9 cellular contexts compared by ENCODE assay signal in the genomic region with DNA sequence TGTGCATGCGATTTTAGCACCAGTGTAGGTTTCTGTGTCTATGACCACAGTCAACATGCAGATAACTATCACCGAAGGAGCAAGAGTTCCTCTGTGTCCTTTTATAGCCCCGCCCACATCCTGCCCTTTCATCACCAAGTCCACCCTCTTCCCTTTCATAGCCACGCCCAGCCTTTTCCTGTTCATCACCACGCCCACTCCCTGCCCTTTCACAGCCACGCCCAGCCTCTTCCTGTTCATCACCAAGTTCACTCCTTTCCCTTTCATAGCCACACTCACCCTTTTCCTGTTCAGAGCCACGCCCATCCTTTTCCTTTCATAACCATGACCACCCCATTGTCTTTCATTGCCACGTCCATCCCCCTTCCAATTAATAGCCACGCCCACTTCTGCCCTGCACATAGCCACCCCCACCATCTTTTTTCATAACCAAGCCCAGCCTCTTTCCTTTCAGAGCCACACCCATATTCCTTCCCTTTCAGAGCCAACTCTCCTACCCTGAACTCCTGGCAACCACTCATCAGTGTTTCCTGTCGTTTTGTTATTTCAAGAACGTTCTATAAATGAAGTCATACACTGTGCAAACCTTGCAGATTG.
DNase-seq lines count a peak whose midpoint lies in the region; ATAC-seq and TF ChIP-seq lines count a peak whose summit lies in the region.
"Had no signal": no experiment of that assay in that cellular context is flagged by ENCODE, and none has a peak within 500 bp of the region (broad histone marks: within the 10 kb centered on the region; RNA-seq: fewer than 3 reads in every experiment).

No MANE protein-coding gene starts in this region.

- DNase-seq in NK-92 treated with Interleukin-12 subunit alpha and Interleukin-12 subunit beta, amount 100 ng/mL, for 24 hours (lab: John Stamatoyannopoulos, UW) = peak; percentile 20
- no peak for DNase-seq in NK-92 (lab: John Stamatoyannopoulos, UW; ENCODE audit: unreplicated experiment)
- no peak for DNase-seq in RWPE2 (ENCODE audit: low spot score)
- DNase-seq in activated naive CD4-positive, alpha-beta T cell treated with Interleukin-2 at 50 U/mL for 16 hours = peak; percentile 24
- DNase-seq in iPS-NIHi11 (ENCODE audit: low spot score) = peak; percentile 44
- peak; percentile 54 for DNase-seq in stimulated activated naive B cell treated with anti-CD40 and anti-IgM and Interleukin-4, amounts not matched to agents 10 μg/mL and 1 μg/mL and 100 μg/mL, for 72 hours
- DNase-seq in NCI-H524 treated with DMSO at 0.1 percent for 48 hours (lab: John Stamatoyannopoulos, UW) = no peak

- H3K9me3 ChIP-seq in RWPE2 (ENCODE audit: severe bottlenecking) = no peaks in the 10 kb centered on the region

- no peak overlapping the region for H3K27ac ChIP-seq in RWPE2 (ENCODE audit: poor library complexity, severe bottlenecking)
- H3K27ac ChIP-seq: C4-2B had no signal

- no peak overlapping the region for H3K4me3 ChIP-seq in RWPE2 (ENCODE audit: severe bottlenecking)

- H3K4me1 ChIP-seq in RWPE2 (ENCODE audit: insufficient read depth, poor library complexity, severe bottlenecking) = no peaks in the 10 kb centered on the region

- peaks cover 9% of the 10 kb centered on the region in 2 donors for H3K4me1 Mint-ChIP-seq in stimulated activated naive B cell treated with anti-CD40 and anti-IgM and Interleukin-4, amounts not matched to agents 10 μg/mL and 1 μg/mL and 100 μg/mL, for 72 hours

- H3K27me3 ChIP-seq in RWPE2 (ENCODE audit: insufficient read depth, poor library complexity, severe bottlenecking) = no peaks in the 10 kb centered on the region

- H3K36me3 ChIP-seq in RWPE2 (ENCODE audit: low read depth) = no peaks in the 10 kb centered on the region

- H3K36me3 Mint-ChIP-seq in stimulated activated naive B cell treated with anti-CD40 and anti-IgM and Interleukin-4, amounts not matched to agents 10 μg/mL and 1 μg/mL and 100 μg/mL, for 72 hours = peaks cover 3 to 6% of the 10 kb centered on the region in 2 donors

- no peaks in the 10 kb centered on the region for H3K27me3 Mint-ChIP-seq in stimulated activated naive B cell treated with anti-CD40 and anti-IgM and Interleukin-4, amounts not matched to agents 10 μg/mL and 1 μg/mL and 100 μg/mL, for 72 hours

- no peak overlapping the region for H3K27ac Mint-ChIP-seq in stimulated activated naive B cell treated with anti-CD40 and anti-IgM and Interleukin-4, amounts not matched to agents 10 μg/mL and 1 μg/mL and 100 μg/mL, for 72 hours

- H3K9me3 Mint-ChIP-seq in stimulated activated naive B cell treated with anti-CD40 and anti-IgM and Interleukin-4, amounts not matched to agents 10 μg/mL and 1 μg/mL and 100 μg/mL, for 72 hours = peaks cover 5 to 8% of the 10 kb centered on the region in 2 donors

- H3K4me3 Mint-ChIP-seq in stimulated activated naive B cell treated with anti-CD40 and anti-IgM and Interleukin-4, amounts not matched to agents 10 μg/mL and 1 μg/mL and 100 μg/mL, for 72 hours = peak overlapping the region; percentile 22 to 25

- peak; percentile 52; the same call in 2 of the 3 replicates for ATAC-seq in RWPE2 (ENCODE audit: low read depth)
- ATAC-seq in stimulated activated naive B cell treated with anti-CD40 and anti-IgM and Interleukin-4, amounts not matched to agents 10 μg/mL and 1 μg/mL and 100 μg/mL, for 72 hours (replicated peaks) = peak; percentile 80 to 94
- ATAC-seq in GM19455 (IDR thresholded peaks at IDR 0.05; ENCODE audit: unreplicated experiment) = no peak

- TF ChIP-seq CTCF in RWPE2 (IDR thresholded peaks at IDR 0.05; ENCODE audit: poor library complexity, severe bottlenecking) = no peak

Comparison
In these comparisons a context has a peak if more than half of its experiments do, and no peak if none do; other contexts are left out.
1. DNase-seq: peak in NK-92 treated with Interleukin-12 subunit alpha and Interleukin-12 subunit beta, amount 100 ng/mL, for 24 hours (single experiment), activated naive CD4-positive, alpha-beta T cell treated with Interleukin-2 at 50 U/mL for 16 hours (single experiment), iPS-NIHi11 (single experiment) and stimulated activated naive B cell treated with anti-CD40 and anti-IgM and Interleukin-4, amounts not matched to agents 10 μg/mL and 1 μg/mL and 100 μg/mL, for 72 hours (single experiment); none in NK-92 (single experiment), RWPE2 (single experiment) and NCI-H524 treated with DMSO at 0.1 percent for 48 hours (single experiment).